In the genomic region with DNA sequence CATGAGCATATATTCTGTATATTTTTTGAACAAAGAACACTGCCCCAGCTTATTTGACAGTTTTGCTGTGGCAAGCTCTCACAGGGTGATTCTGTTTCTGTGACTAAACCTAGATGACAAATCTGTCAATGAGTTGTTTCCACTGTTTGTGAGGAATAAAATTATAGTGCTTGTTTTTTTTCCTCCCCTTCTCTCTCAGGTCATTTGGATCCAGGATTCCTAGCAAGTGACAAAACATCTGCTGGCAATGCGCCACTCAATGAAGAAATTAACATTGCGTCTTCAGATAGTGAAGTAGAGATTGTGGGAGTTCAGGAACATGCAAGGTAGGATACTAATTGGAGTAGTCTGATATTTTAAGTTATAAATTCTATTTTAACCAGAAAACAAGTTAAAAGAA, we compare ENCODE assay signal across 12 cellular contexts.
DNase-seq lines count a peak whose midpoint lies in the region; ATAC-seq and TF ChIP-seq lines count a peak whose summit lies in the region.
"Had no signal": no experiment of that assay in that cellular context is flagged by ENCODE, and none has a peak within 500 bp of the region (broad histone marks: within the 10 kb centered on the region; RNA-seq: fewer than 3 reads in every experiment).

No MANE protein-coding gene starts in this region.

- peaks cover 63% of the 10 kb centered on the region for H3K36me3 Mint-ChIP-seq in activated naive CD4-positive, alpha-beta T cell treated with anti-CD3 and anti-CD28 coated beads, Interleukin-2, amount 10 ng/mL, durations not matched to agents 7 days and 5 days
- peaks cover 9 to 33% of the 10 kb centered on the region in 2 donors for H3K36me3 Mint-ChIP-seq in activated naive CD4-positive, alpha-beta T cell treated with anti-CD3 and anti-CD28 coated beads, Interleukin-2, amount 50 U/mL, for 72 hours
- H3K36me3 Mint-ChIP-seq in CD4-positive, alpha-beta memory T cell = peaks cover 40 to 49% of the 10 kb centered on the region in 2 donors

- H3K27ac ChIP-seq in thoracic aorta = peak overlapping the region in 1 of 2 donors; percentile 65
- no peak overlapping the region for H3K27ac ChIP-seq in CD4-positive, alpha-beta memory T cell (ENCODE audit: low read depth, low read length)
- H3K27ac ChIP-seq: upper lobe of right lung had no signal

- H3K27me3 Mint-ChIP-seq in activated naive CD4-positive, alpha-beta T cell treated with anti-CD3 and anti-CD28 coated beads, Interleukin-2, amount 10 ng/mL, durations not matched to agents 7 days and 5 days = no peaks in the 10 kb centered on the region
- peaks cover 0 to 2% of the 10 kb centered on the region in 2 donors for H3K27me3 Mint-ChIP-seq in CD4-positive, alpha-beta memory T cell

- H3K9me3 Mint-ChIP-seq in activated naive CD4-positive, alpha-beta T cell treated with anti-CD3 and anti-CD28 coated beads, Interleukin-2, amount 10 ng/mL, durations not matched to agents 7 days and 5 days = no peaks in the 10 kb centered on the region
- H3K9me3 Mint-ChIP-seq in activated naive CD4-positive, alpha-beta T cell treated with anti-CD3 and anti-CD28 coated beads, Interleukin-2, amount 50 U/mL, for 72 hours = peaks cover 0 to 5% of the 10 kb centered on the region in 2 donors
- no peaks in the 10 kb centered on the region for H3K9me3 Mint-ChIP-seq in CD4-positive, alpha-beta memory T cell

- H3K27me3 ChIP-seq in adipocyte (replicated peaks; ENCODE audit: control insufficient read depth, insufficient read depth, low read length) = no peaks in the 10 kb centered on the region
- no peaks in the 10 kb centered on the region for H3K27me3 ChIP-seq in thoracic aorta (replicated peaks; ENCODE audit: insufficient read depth)
- no peaks in the 10 kb centered on the region for H3K27me3 ChIP-seq in CD4-positive, alpha-beta memory T cell (ENCODE audit: insufficient read depth, low read length)
- no peaks in the 10 kb centered on the region for H3K27me3 ChIP-seq in H7 (ENCODE audit: control insufficient read depth, insufficient read depth, low read length)
- H3K27me3 ChIP-seq: upper lobe of right lung had no signal

- CTCF ChIA-PET in activated naive CD4-positive, alpha-beta T cell treated with anti-CD3 and anti-CD28 coated beads, Interleukin-2, amount 10 ng/mL, durations not matched to agents 7 days and 5 days (lab: Charles Lee) = no interaction called here
- CTCF ChIA-PET in CD4-positive, alpha-beta memory T cell (lab: Charles Lee; ENCODE audit: partially characterized antibody) = interaction anchor here (1.1 to 2.6 kb wide), 2 partner anchors 29 to 80 kb away, joined by 3 to 18 read pairs; a partner anchor contains a TSS

- intact Hi-C loops in CD4-positive, alpha-beta memory T cell (cut with micrococcal nuclease) = no loop called here

- no peak overlapping the region for H3K4me3 Mint-ChIP-seq in activated naive CD4-positive, alpha-beta T cell treated with anti-CD3 and anti-CD28 coated beads, Interleukin-2, amount 10 ng/mL, durations not matched to agents 7 days and 5 days
- no peak overlapping the region for H3K4me3 Mint-ChIP-seq in CD4-positive, alpha-beta memory T cell

- H3K4me1 ChIP-seq in adipocyte (ENCODE audit: control insufficient read depth, insufficient read depth, low read length) (peaks cover 33% of the 10 kb centered on the region), thoracic aorta (ENCODE audit: control insufficient read depth in 1 of 2, low read depth in 2 of 2) (peaks cover 25 to 48% of the 10 kb centered on the region in 2 donors)
- H3K4me1 ChIP-seq in CD4-positive, alpha-beta memory T cell (ENCODE audit: insufficient read depth, low read length) = peaks cover 29% of the 10 kb centered on the region

- peaks cover 60% of the 10 kb centered on the region for H3K4me1 Mint-ChIP-seq in activated naive CD4-positive, alpha-beta T cell treated with anti-CD3 and anti-CD28 coated beads, Interleukin-2, amount 10 ng/mL, durations not matched to agents 7 days and 5 days
- peaks cover 31 to 40% (median 35%) of the 10 kb centered on the region in 4 donors for H3K4me1 Mint-ChIP-seq in CD4-positive, alpha-beta memory T cell

- H3K9ac ChIP-seq in adipocyte (ENCODE audit: low read length) = no peak overlapping the region

- no peak for ATAC-seq in activated naive CD4-positive, alpha-beta T cell treated with anti-CD3 and anti-CD28 coated beads, Interleukin-2, amount 50 U/mL, for 72 hours
- ATAC-seq in thoracic aorta (ENCODE audit: insufficient number of reproducible peaks, low FRiP score, low read depth) = no peak
- ATAC-seq: upper lobe of right lung had no signal

- POLR2A ChIA-PET in CD4-positive, alpha-beta memory T cell (lab: Charles Lee; ENCODE audit: partially characterized antibody) = no interaction called here

- H3K4me3 ChIP-seq in adipocyte (ENCODE audit: low read length) = no peak overlapping the region
- peak overlapping the region; percentile 7 for H3K4me3 ChIP-seq in thoracic aorta
- no peak overlapping the region for H3K4me3 ChIP-seq in CD4-positive, alpha-beta memory T cell (ENCODE audit: low read length in 2 of 2)
- H3K4me3 ChIP-seq in H7 (ENCODE audit: insufficient read depth, low read depth, low read length) = no peak overlapping the region
- H3K4me3 ChIP-seq: upper lobe of right lung had no signal

- TF ChIP-seq CTCF in thoracic aorta (IDR thresholded peaks at IDR 0.05) = no peak

- peak overlapping the region; percentile 12 for H3K27ac Mint-ChIP-seq in activated naive CD4-positive, alpha-beta T cell treated with anti-CD3 and anti-CD28 coated beads, Interleukin-2, amount 10 ng/mL, durations not matched to agents 7 days and 5 days
- peak overlapping the region in 1 of 2 donors; percentile 63 for H3K27ac Mint-ChIP-seq in activated naive CD4-positive, alpha-beta T cell treated with anti-CD3 and anti-CD28 coated beads, Interleukin-2, amount 50 U/mL, for 72 hours
- H3K27ac Mint-ChIP-seq in CD4-positive, alpha-beta memory T cell = peak overlapping the region in 2 of 7 donors; percentile 21 to 43

- H3K9me3 ChIP-seq in adipocyte (ENCODE audit: control insufficient read depth, low read length) = no peaks in the 10 kb centered on the region
- no peaks in the 10 kb centered on the region for H3K9me3 ChIP-seq in thoracic aorta
- H3K9me3 ChIP-seq in CD4-positive, alpha-beta memory T cell (ENCODE audit: control insufficient read depth in 1 of 2, low read length in 2 of 2) = no peaks in the 10 kb centered on the region
- H3K9me3 ChIP-seq: upper lobe of right lung had no signal

- DNase-seq in activated naive CD4-positive, alpha-beta T cell treated with anti-CD3 and anti-CD28 coated beads, Interleukin-2, amount 10 ng/mL, durations not matched to agents 7 days and 5 days = no peak
- no peak for DNase-seq in activated naive CD4-positive, alpha-beta T cell treated with anti-CD3 and anti-CD28 coated beads, Interleukin-2, amount 50 U/mL, for 72 hours (ENCODE audit: low spot score in 2 of 2)
- DNase-seq in adipocyte (ENCODE audit: low read depth) = peak; percentile 39
- DNase-seq in glomerular visceral epithelial cell (ENCODE audit: extremely low spot score) = peak; percentile 30
- no peak for DNase-seq in thoracic aorta (ENCODE audit: low spot score)
- no peak for DNase-seq in CD4-positive, alpha-beta memory T cell
- DNase-seq in activated naive CD4-positive, alpha-beta T cell treated with anti-CD3 and anti-CD28 coated beads, Interleukin-2, amount 50 U/mL, for 16 hours = no peak
- DNase-seq in H7 = no peak
- DNase-seq: AML-193, NCI-H510A treated with DMSO at 0.1 percent for 48 hours, Right ventricle myocardium superior, upper lobe of right lung had no signal

- H3K36me3 ChIP-seq in adipocyte (ENCODE audit: control insufficient read depth, insufficient read depth, low read length, severe bottlenecking) = no peaks in the 10 kb centered on the region
- no peaks in the 10 kb centered on the region for H3K36me3 ChIP-seq in thoracic aorta
- peaks cover 11% of the 10 kb centered on the region for H3K36me3 ChIP-seq in CD4-positive, alpha-beta memory T cell (ENCODE audit: insufficient read depth, low read length)
- no peaks in the 10 kb centered on the region for H3K36me3 ChIP-seq in H7 (replicated peaks; ENCODE audit: control insufficient read depth, insufficient read depth, low read length)

Comparison
In these comparisons a context has a peak if more than half of its experiments do, and no peak if none do; other contexts are left out.
1. DNase-seq: peak in adipocyte (single experiment) and glomerular visceral epithelial cell (single experiment); none in activated naive CD4-positive, alpha-beta T cell treated with anti-CD3 and anti-CD28 coated beads, Interleukin-2, amount 10 ng/mL, durations not matched to agents 7 days and 5 days (single experiment), activated naive CD4-positive, alpha-beta T cell treated with anti-CD3 and anti-CD28 coated beads, Interleukin-2, amount 50 U/mL, for 72 hours (0 of 2), thoracic aorta (single experiment), CD4-positive, alpha-beta memory T cell (0 of 5), activated naive CD4-positive, alpha-beta T cell treated with anti-CD3 and anti-CD28 coated beads, Interleukin-2, amount 50 U/mL, for 16 hours (single experiment) and H7 (single experiment).